In genomic region chr17:550041-550398, GRCh38 we compare ENCODE assay signal across 18 cellular contexts.
DNase-seq lines count a peak whose midpoint lies in the region; ATAC-seq and TF ChIP-seq lines count a peak whose summit lies in the region.
"Had no signal": no experiment of that assay in that cellular context is flagged by ENCODE, and none has a peak within 500 bp of the region (broad histone marks: within the 10 kb centered on the region; RNA-seq: fewer than 3 reads in every experiment).

No MANE protein-coding gene starts in this region.

- ATAC-seq in GM18909 (IDR thresholded peaks at IDR 0.05; ENCODE audit: poor library complexity, unreplicated experiment) = no peak
- ATAC-seq: esophagus mucosa had no signal

- DNase-seq in AG08396 (ENCODE audit: low spot score) (peak; percentile 21), LHCN-M2 (ENCODE audit: low read depth) (peak; percentile 45), epithelial cell of esophagus (ENCODE audit: low read depth) (peak; percentile 61), NCI-H69 (lab: John Stamatoyannopoulos, UW) (no peak), right atrium auricular region (ENCODE audit: low spot score) (no peak)
- DNase-seq in stimulated activated naive CD4-positive, alpha-beta T cell treated with Interleukin-2 at 50 U/mL for 16 hours (lab: John Stamatoyannopoulos, UW) = no peak
- DNase-seq: activated CD4-positive, alpha-beta T cell treated with anti-CD3 and anti-CD28 coated beads, Interleukin-2, amount 50 U/mL, for 48 hours; activated T-cell treated with anti-CD3 and anti-CD28 coated beads, Interleukin-2, amount 50 U/mL, for 72 hours; AML-193; H7; naive B cell; NCI-H2227 treated with DMSO at 0.1 percent for 48 hours; stimulated activated CD4-positive, alpha-beta T cell treated with anti-CD3 and anti-CD28 coated beads, Interleukin-15, amount 100 ng/mL, for 24 hours had no signal

- H3K27ac ChIP-seq in neutrophil (peak overlapping the region; percentile 71), right atrium auricular region (no peak overlapping the region)
- H3K27ac ChIP-seq: prostate gland had no signal

- no peaks in the 10 kb centered on the region for H3K27me3 ChIP-seq in neutrophil
- no peaks in the 10 kb centered on the region for H3K27me3 ChIP-seq in right atrium auricular region
- H3K27me3 ChIP-seq: adrenal gland had no signal

- no peak for TF ChIP-seq CTCF in epithelial cell of esophagus (IDR thresholded peaks at IDR 0.05; ENCODE audit: insufficient read depth, low read depth, low read length, missing control alignments)
- no peak for TF ChIP-seq CTCF in neutrophil (IDR thresholded peaks at IDR 0.05)
- no peak for TF ChIP-seq CTCF in right atrium auricular region (IDR thresholded peaks at IDR 0.05)

- H3K36me3 ChIP-seq in neutrophil = peaks cover 18% of the 10 kb centered on the region
- peaks cover 17% of the 10 kb centered on the region for H3K36me3 ChIP-seq in right atrium auricular region

- H3K9me3 ChIP-seq in neutrophil (no peaks in the 10 kb centered on the region), right atrium auricular region (no peaks in the 10 kb centered on the region)
- H3K9me3 ChIP-seq: adrenal gland, prostate gland had no signal

- H3K4me3 ChIP-seq in epithelial cell of esophagus (ENCODE audit: low read length) (no peak overlapping the region), neutrophil (ENCODE audit: low read depth in 1 of 2, low read length in 1 of 2) (no peak overlapping the region), right atrium auricular region (no peak overlapping the region)
- H3K4me3 ChIP-seq: adrenal gland, prostate gland had no signal

- H3K4me1 ChIP-seq in neutrophil (ENCODE audit: control insufficient read depth in 1 of 2, insufficient read depth in 1 of 2, low read depth in 1 of 2, low read length in 1 of 2) (peaks cover 15% of the 10 kb centered on the region in 2 experiments), right atrium auricular region (peaks cover 0 to 8% of the 10 kb centered on the region in 2 donors)
- H3K4me1 ChIP-seq: adrenal gland, prostate gland had no signal

Comparison
In these comparisons a context has a peak if more than half of its experiments do, and no peak if none do; other contexts are left out.
1. DNase-seq: peak in AG08396 (single experiment), LHCN-M2 (single experiment) and epithelial cell of esophagus (single experiment); none in stimulated activated naive CD4-positive, alpha-beta T cell treated with Interleukin-2 at 50 U/mL for 16 hours (single experiment), NCI-H69 (single experiment) and right atrium auricular region (single experiment).